In genomic region chr13:39364797-39365468, GRCh38 we compare ENCODE assay signal across 9 cellular contexts.
DNase-seq lines count a peak whose midpoint lies in the region; ATAC-seq and TF ChIP-seq lines count a peak whose summit lies in the region.
"Had no signal": no experiment of that assay in that cellular context is flagged by ENCODE, and none has a peak within 500 bp of the region (broad histone marks: within the 10 kb centered on the region; RNA-seq: fewer than 3 reads in every experiment).

No MANE protein-coding gene starts in this region.

- no peak for ATAC-seq in GM19328 (IDR thresholded peaks at IDR 0.05; ENCODE audit: unreplicated experiment)
- ATAC-seq in GM21360 (IDR thresholded peaks at IDR 0.05; ENCODE audit: unreplicated experiment): no peak

- peak; percentile 17 for DNase-seq in AG08396 (ENCODE audit: low spot score)
- peak; percentile 54 for DNase-seq in astrocyte of the hippocampus (ENCODE audit: low read depth, low spot score)
- peak; percentile 68 for DNase-seq in kidney glomerular epithelial cell (lab: John Stamatoyannopoulos, UW)
- DNase-seq in T-helper 9 cell: no peak
- DNase-seq in LoVo (ENCODE audit: low spot score): no peak
- DNase-seq: NCI-H187 had no signal

- no peak for TF ChIP-seq RAD21 in Ishikawa (IDR thresholded peaks at IDR 0.05; ENCODE audit: low read depth)

- TF ChIP-seq EP300 in Ishikawa (IDR thresholded peaks at IDR 0.05; ENCODE audit: borderline replicate concordance): no peak

TF ChIP-seq in Ishikawa, 13 proteins besides CTCF, POLR2A, EP300 and RAD21:
- 0 out of 2 replicates have a peak, but pooled peaks have one; percentile 35 for TF ChIP-seq MAX (IDR thresholded peaks at IDR 0.05)
- TF ChIP-seq TCF12 (IDR thresholded peaks at IDR 0.05; ENCODE audit: low read depth): no peak
- TF ChIP-seq CEBPB (IDR thresholded peaks at IDR 0.05): no peak

Comparison
In these comparisons a context has a peak if more than half of its experiments do, and no peak if none do; other contexts are left out.
1. DNase-seq: peak in AG08396 (single experiment), astrocyte of the hippocampus (single experiment) and kidney glomerular epithelial cell (single experiment); none in T-helper 9 cell (single experiment) and LoVo (single experiment).